18 cellular contexts compared by ENCODE assay signal in the genomic region with DNA sequence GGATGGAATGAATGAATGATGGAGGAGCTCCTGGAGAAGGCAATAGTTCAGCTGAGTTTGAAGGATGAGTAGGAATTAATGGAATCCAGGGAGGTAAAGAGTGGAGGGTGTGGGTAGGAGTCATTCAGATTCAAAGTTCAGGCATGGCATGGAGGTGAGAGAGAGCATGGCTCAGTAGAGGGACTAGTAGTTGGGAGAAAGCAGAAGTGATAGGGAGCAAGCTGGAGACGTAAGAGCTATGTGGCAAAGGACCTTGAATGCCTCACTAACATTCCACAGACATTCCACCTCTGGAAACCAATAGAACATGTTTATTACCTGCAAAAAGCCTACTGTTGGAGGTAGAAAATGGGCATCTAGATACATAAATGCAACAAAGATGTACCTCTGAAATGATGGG.
DNase-seq lines count a peak whose midpoint lies in the region; ATAC-seq and TF ChIP-seq lines count a peak whose summit lies in the region.
"Had no signal": no experiment of that assay in that cellular context is flagged by ENCODE, and none has a peak within 500 bp of the region (broad histone marks: within the 10 kb centered on the region; RNA-seq: fewer than 3 reads in every experiment).

No MANE protein-coding gene starts in this region.

- no peaks in the 10 kb centered on the region for H3K9me3 Mint-ChIP-seq in stimulated activated naive CD8-positive, alpha-beta T cell treated with anti-CD3 and anti-CD28 coated beads, Interleukin-15, Interleukin-2, amounts not matched to agents 100 ng/mL and 50 ng/mL, for 24 hours
- no peaks in the 10 kb centered on the region for H3K9me3 Mint-ChIP-seq in stimulated activated naive CD8-positive, alpha-beta T cell treated with anti-CD3 and anti-CD28 coated beads, Interleukin-15, amount 100 ng/mL, for 72 hours
- no peaks in the 10 kb centered on the region for H3K9me3 Mint-ChIP-seq in activated T-helper 17 cell treated with anti-CD3 and anti-CD28 coated beads, Interleukin-2, amount 50 U/mL, for 72 hours
- H3K9me3 Mint-ChIP-seq in mesothelial cell of epicardium = no peaks in the 10 kb centered on the region

- H3K79me2 ChIP-seq in SK-N-SH (ENCODE audit: insufficient read depth) = no peaks in the 10 kb centered on the region

- no peaks in the 10 kb centered on the region for H3F3A ChIP-seq in SK-N-SH (replicated peaks; ENCODE audit: insufficient read depth)

- TF ChIP-seq CTCF in mesothelial cell of epicardium (IDR thresholded peaks at IDR 0.05; ENCODE audit: unreplicated experiment) (no peak), SK-N-SH (IDR thresholded peaks at IDR 0.05) (no peak)

- peaks cover 10 to 12% of the 10 kb centered on the region in 2 experiments; a peak in 1 of 4 replicates for H3K4me1 ChIP-seq in SK-N-SH (ENCODE audit: control insufficient read depth in 1 of 2, insufficient read depth in 2 of 2, low read depth in 1 of 2, low read length in 1 of 2)

- peak overlapping the region; percentile 12 for H3K27ac Mint-ChIP-seq in stimulated activated naive CD8-positive, alpha-beta T cell treated with anti-CD3 and anti-CD28 coated beads, Interleukin-15, Interleukin-2, amounts not matched to agents 100 ng/mL and 50 ng/mL, for 24 hours
- no peak overlapping the region for H3K27ac Mint-ChIP-seq in stimulated activated naive CD8-positive, alpha-beta T cell treated with anti-CD3 and anti-CD28 coated beads, Interleukin-15, amount 100 ng/mL, for 72 hours
- peak overlapping the region; percentile 0 for H3K27ac Mint-ChIP-seq in activated T-helper 17 cell treated with anti-CD3 and anti-CD28 coated beads, Interleukin-2, amount 50 U/mL, for 72 hours
- peak overlapping the region; percentile 18 for H3K27ac Mint-ChIP-seq in mesothelial cell of epicardium

- peaks cover 0 to 8% of the 10 kb centered on the region in 2 experiments for H3K36me3 ChIP-seq in SK-N-SH (replicated peaks in 1 of 2; ENCODE audit: control insufficient read depth in 1 of 2, insufficient read depth in 2 of 2, low read length in 1 of 2)
- H3K36me3 ChIP-seq: Peyer's patch had no signal

- no peak overlapping the region for H3K4me3 Mint-ChIP-seq in stimulated activated naive CD8-positive, alpha-beta T cell treated with anti-CD3 and anti-CD28 coated beads, Interleukin-15, Interleukin-2, amounts not matched to agents 100 ng/mL and 50 ng/mL, for 24 hours
- no peak overlapping the region for H3K4me3 Mint-ChIP-seq in stimulated activated naive CD8-positive, alpha-beta T cell treated with anti-CD3 and anti-CD28 coated beads, Interleukin-15, amount 100 ng/mL, for 72 hours
- H3K4me3 Mint-ChIP-seq in activated T-helper 17 cell treated with anti-CD3 and anti-CD28 coated beads, Interleukin-2, amount 50 U/mL, for 72 hours = no peak overlapping the region
- H3K4me3 Mint-ChIP-seq in mesothelial cell of epicardium = no peak overlapping the region

- no peak overlapping the region for H3K4me2 ChIP-seq in SK-N-SH

- H3K9me3 ChIP-seq in SK-N-SH = no peaks in the 10 kb centered on the region
- H3K9me3 ChIP-seq: Peyer's patch had no signal

- no peak for ATAC-seq in stimulated activated naive CD8-positive, alpha-beta T cell treated with anti-CD3 and anti-CD28 coated beads, Interleukin-15, amount 100 ng/mL, for 72 hours
- ATAC-seq in activated T-helper 17 cell treated with anti-CD3 and anti-CD28 coated beads, Interleukin-2, amount 50 U/mL, for 72 hours (replicated peaks) = no peak
- ATAC-seq in HG02981 (IDR thresholded peaks at IDR 0.05; ENCODE audit: unreplicated experiment) = no peak
- ATAC-seq in HG03175 (IDR thresholded peaks at IDR 0.05; ENCODE audit: unreplicated experiment) = no peak

- H3K27ac ChIP-seq in SK-N-SH (ENCODE audit: low read depth in 2 of 2, low read length in 1 of 2) = no peak overlapping the region
- H3K27ac ChIP-seq: HL-60, Peyer's patch had no signal

- H3K4me1 Mint-ChIP-seq in stimulated activated naive CD8-positive, alpha-beta T cell treated with anti-CD3 and anti-CD28 coated beads, Interleukin-15, Interleukin-2, amounts not matched to agents 100 ng/mL and 50 ng/mL, for 24 hours (ENCODE audit: low read depth) = peaks cover 16% of the 10 kb centered on the region
- H3K4me1 Mint-ChIP-seq in stimulated activated naive CD8-positive, alpha-beta T cell treated with anti-CD3 and anti-CD28 coated beads, Interleukin-15, amount 100 ng/mL, for 72 hours = peaks cover 37% of the 10 kb centered on the region
- H3K4me1 Mint-ChIP-seq in activated T-helper 17 cell treated with anti-CD3 and anti-CD28 coated beads, Interleukin-2, amount 50 U/mL, for 72 hours = peaks cover 13% of the 10 kb centered on the region
- H3K4me1 Mint-ChIP-seq in mesothelial cell of epicardium = peaks cover 23% of the 10 kb centered on the region

- no peaks in the 10 kb centered on the region for H3K27me3 ChIP-seq in SK-N-SH (ENCODE audit: insufficient read depth)
- H3K27me3 ChIP-seq: Peyer's patch had no signal

- POLR2A ChIA-PET in SK-N-SH (lab: Yijun Ruan, JAX) = no interaction called here

- H3K9ac ChIP-seq in SK-N-SH = no peak overlapping the region

- DNase-seq in stimulated activated naive CD8-positive, alpha-beta T cell treated with anti-CD3 and anti-CD28 coated beads, Interleukin-15, amount 100 ng/mL, for 72 hours = no peak
- no peak for DNase-seq in mesothelial cell of epicardium (ENCODE audit: low spot score in 2 of 2, unreplicated experiment in 2 of 2)
- no peak for DNase-seq in SK-N-SH
- DNase-seq: AML-193, Calu3, DMS53, HCEC 1CT, NCI-H1105 treated with DMSO at 0.1 percent for 48 hours, NCI-H1694 treated with DMSO at 0.1 percent for 48 hours, NCI-H2107, NCI-H2227 treated with DMSO at 0.1 percent for 48 hours, Peyer's patch, Right ventricle myocardium superior had no signal

- CTCF ChIA-PET in SK-N-SH (lab: Yijun Ruan, JAX) = interaction anchor here (3.0 to 14.1 kb wide), 3 partner anchors 101 to 384 kb away, joined by 8 to 328 read pairs (median 17); a partner anchor contains a TSS

- peaks cover 7% of the 10 kb centered on the region for H3K36me3 Mint-ChIP-seq in stimulated activated naive CD8-positive, alpha-beta T cell treated with anti-CD3 and anti-CD28 coated beads, Interleukin-15, Interleukin-2, amounts not matched to agents 100 ng/mL and 50 ng/mL, for 24 hours (ENCODE audit: low read depth)
- peaks cover 8% of the 10 kb centered on the region for H3K36me3 Mint-ChIP-seq in activated T-helper 17 cell treated with anti-CD3 and anti-CD28 coated beads, Interleukin-2, amount 50 U/mL, for 72 hours (ENCODE audit: low read depth)
- no peaks in the 10 kb centered on the region for H3K36me3 Mint-ChIP-seq in mesothelial cell of epicardium

- no peak for TF ChIP-seq EP300 in SK-N-SH (IDR thresholded peaks at IDR 0.05; ENCODE audit: borderline replicate concordance in 1 of 2, low read depth in 1 of 2, low read length in 1 of 2)

- no peaks in the 10 kb centered on the region for H3K9me2 ChIP-seq in SK-N-SH

- no peak overlapping the region for H3K4me3 ChIP-seq in SK-N-SH (ENCODE audit: low read depth in 2 of 2, low read length in 1 of 2)
- H3K4me3 ChIP-seq: Peyer's patch had no signal

- H4K20me1 ChIP-seq in SK-N-SH (ENCODE audit: insufficient read depth) = no peaks in the 10 kb centered on the region

- no peaks in the 10 kb centered on the region for H3K27me3 Mint-ChIP-seq in stimulated activated naive CD8-positive, alpha-beta T cell treated with anti-CD3 and anti-CD28 coated beads, Interleukin-15, Interleukin-2, amounts not matched to agents 100 ng/mL and 50 ng/mL, for 24 hours
- no peaks in the 10 kb centered on the region for H3K27me3 Mint-ChIP-seq in stimulated activated naive CD8-positive, alpha-beta T cell treated with anti-CD3 and anti-CD28 coated beads, Interleukin-15, amount 100 ng/mL, for 72 hours
- H3K27me3 Mint-ChIP-seq in activated T-helper 17 cell treated with anti-CD3 and anti-CD28 coated beads, Interleukin-2, amount 50 U/mL, for 72 hours = no peaks in the 10 kb centered on the region
- H3K27me3 Mint-ChIP-seq in mesothelial cell of epicardium (ENCODE audit: low read depth) = no peaks in the 10 kb centered on the region

- TF ChIP-seq RAD21 in SK-N-SH (IDR thresholded peaks at IDR 0.05; ENCODE audit: low read length) = no peak

- 100% methylated on average over 1 of the region's 1 CpG for WGBS in SK-N-SH (ENCODE audit: low lambda C conversion rate)

- no peak overlapping the region for H2AFZ ChIP-seq in SK-N-SH (ENCODE audit: low read depth)

TF ChIP-seq in SK-N-SH, 30 proteins besides CTCF, POLR2A, EP300 and RAD21:
- TF ChIP-seq, protein P1, sequence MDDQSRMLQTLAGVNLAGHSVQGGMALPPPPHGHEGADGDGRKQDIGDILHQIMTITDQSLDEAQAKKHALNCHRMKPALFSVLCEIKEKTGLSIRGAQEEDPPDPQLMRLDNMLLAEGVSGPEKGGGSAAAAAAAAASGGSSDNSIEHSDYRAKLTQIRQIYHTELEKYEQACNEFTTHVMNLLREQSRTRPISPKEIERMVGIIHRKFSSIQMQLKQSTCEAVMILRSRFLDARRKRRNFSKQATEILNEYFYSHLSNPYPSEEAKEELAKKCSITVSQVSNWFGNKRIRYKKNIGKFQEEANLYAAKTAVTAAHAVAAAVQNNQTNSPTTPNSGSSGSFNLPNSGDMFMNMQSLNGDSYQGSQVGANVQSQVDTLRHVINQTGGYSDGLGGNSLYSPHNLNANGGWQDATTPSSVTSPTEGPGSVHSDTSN (IDR thresholded peaks at IDR 0.05) = no peak
- TF ChIP-seq EZH2phosphoT487 (IDR thresholded peaks at IDR 0.05; ENCODE audit: borderline replicate concordance, low read depth) (no peak), MEF2A (IDR thresholded peaks at IDR 0.05; ENCODE audit: borderline replicate concordance, low read depth) (no peak), POLR2AphosphoS5 (IDR thresholded peaks at IDR 0.05; ENCODE audit: low read depth, low read length) (no peak)

Comparison
In these comparisons a context has a peak if more than half of its experiments do, and no peak if none do; other contexts are left out.
1. H3K27ac Mint-ChIP-seq: peak in stimulated activated naive CD8-positive, alpha-beta T cell treated with anti-CD3 and anti-CD28 coated beads, Interleukin-15, Interleukin-2, amounts not matched to agents 100 ng/mL and 50 ng/mL, for 24 hours (single experiment), activated T-helper 17 cell treated with anti-CD3 and anti-CD28 coated beads, Interleukin-2, amount 50 U/mL, for 72 hours (single experiment) and mesothelial cell of epicardium (single experiment); none in stimulated activated naive CD8-positive, alpha-beta T cell treated with anti-CD3 and anti-CD28 coated beads, Interleukin-15, amount 100 ng/mL, for 72 hours (0 of 2).